In the genomic region with DNA sequence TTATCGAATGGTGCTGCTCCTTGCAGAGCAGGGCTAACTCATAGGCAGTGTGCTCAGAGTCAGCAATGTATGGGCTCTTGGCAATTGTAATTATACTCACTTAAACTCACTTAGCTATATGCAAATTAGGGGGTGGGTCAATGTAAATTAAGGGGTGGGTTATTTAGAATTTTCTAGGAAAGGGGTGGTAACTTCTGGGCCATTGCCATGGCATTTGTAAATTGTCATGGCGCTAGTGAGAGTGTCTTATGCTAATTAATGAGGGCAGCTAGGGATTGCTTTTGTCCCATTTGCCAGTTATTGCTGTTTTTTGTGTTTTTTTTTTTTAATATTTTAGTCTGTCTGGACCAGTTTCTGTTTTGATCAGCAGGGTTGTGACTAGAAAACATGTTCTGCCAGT, we compare ENCODE assay signal across 25 cellular contexts.
"Had no signal": no experiment of that assay in that cellular context is flagged by ENCODE, and none has a peak within 500 bp of the region (broad histone marks: within the 10 kb centered on the region; RNA-seq: fewer than 3 reads in every experiment).

No MANE protein-coding gene starts in this region.

- H3K4me1 Mint-ChIP-seq: activated CD4-positive, alpha-beta T cell treated with anti-CD3 and anti-CD28 coated beads, Interleukin-2, amount 10 ng/mL, durations not matched to agents 7 days and 5 days; activated naive CD4-positive, alpha-beta T cell treated with anti-CD3 and anti-CD28 coated beads, Interleukin-2, amount 50 U/mL, for 24 hours had no signal

- H3K27me3 Mint-ChIP-seq: activated CD4-positive, alpha-beta T cell treated with anti-CD3 and anti-CD28 coated beads, Interleukin-2, amount 10 ng/mL, durations not matched to agents 7 days and 5 days; activated naive CD4-positive, alpha-beta T cell treated with anti-CD3 and anti-CD28 coated beads, Interleukin-2, amount 50 U/mL, for 24 hours; progenitor cell of endocrine pancreas had no signal

- H3K9me3 ChIP-seq: left ventricle myocardium inferior, sigmoid colon, thoracic aorta, upper lobe of left lung had no signal

- H3K4me3 ChIP-seq: hepatocyte, left ventricle myocardium inferior, sigmoid colon, smooth muscle cell, upper lobe of left lung had no signal

- H3K27ac ChIP-seq: hepatocyte, left ventricle myocardium inferior, sigmoid colon, thoracic aorta, upper lobe of left lung had no signal

- H3K4me1 ChIP-seq: left ventricle myocardium inferior, sigmoid colon, upper lobe of left lung had no signal

- H3K4me3 Mint-ChIP-seq: activated CD4-positive, alpha-beta T cell treated with anti-CD3 and anti-CD28 coated beads, Interleukin-2, amount 10 ng/mL, durations not matched to agents 7 days and 5 days; activated naive CD4-positive, alpha-beta T cell treated with anti-CD3 and anti-CD28 coated beads, Interleukin-2, amount 50 U/mL, for 24 hours; brain; mesothelial cell of epicardium; natural killer cell had no signal

- H3K27me3 ChIP-seq: hepatocyte, sigmoid colon, upper lobe of left lung had no signal

- H3K27ac Mint-ChIP-seq: activated CD4-positive, alpha-beta T cell treated with anti-CD3 and anti-CD28 coated beads, Interleukin-2, amount 10 ng/mL, durations not matched to agents 7 days and 5 days; activated naive CD4-positive, alpha-beta T cell treated with anti-CD3 and anti-CD28 coated beads, Interleukin-2, amount 50 U/mL, for 24 hours; brain; mesothelial cell of epicardium; natural killer cell; progenitor cell of endocrine pancreas had no signal

- H3K36me3 ChIP-seq: left ventricle myocardium inferior, sigmoid colon, thoracic aorta, upper lobe of left lung had no signal

- H3K4me2 ChIP-seq: hepatocyte, smooth muscle cell had no signal

- H3K36me3 Mint-ChIP-seq: activated naive CD4-positive, alpha-beta T cell treated with anti-CD3 and anti-CD28 coated beads, Interleukin-2, amount 50 U/mL, for 24 hours; natural killer cell had no signal

- H3K79me2 ChIP-seq: hepatocyte had no signal

- H3K9me3 Mint-ChIP-seq: activated CD4-positive, alpha-beta T cell treated with anti-CD3 and anti-CD28 coated beads, Interleukin-2, amount 10 ng/mL, durations not matched to agents 7 days and 5 days; activated naive CD4-positive, alpha-beta T cell treated with anti-CD3 and anti-CD28 coated beads, Interleukin-2, amount 50 U/mL, for 24 hours; mesothelial cell of epicardium; natural killer cell had no signal

- DNase-seq: activated CD4-positive, alpha-beta T cell treated with anti-CD3 and anti-CD28 coated beads, Interleukin-2, amount 10 ng/mL, durations not matched to agents 7 days and 5 days; activated CD4-positive, CD25-positive, alpha-beta regulatory T cell treated with anti-CD3 and anti-CD28 coated beads, Interleukin-2, amount 50 U/mL, for 72 hours; activated gamma-delta T cell treated with Interleukin-2 at 50 U/mL for 16 hours; activated T-cell treated with anti-CD3 and anti-CD28 coated beads, Interleukin-2, amount 50 U/mL, for 1 hour; aorta; caudate nucleus; dermis blood vessel endothelial cell; effector CD8-positive, alpha-beta T cell; foreskin melanocyte; kidney glomerular epithelial cell; left ventricle myocardium inferior; natural killer cell; retina; sigmoid colon; stimulated activated CD4-positive, alpha-beta T cell treated with anti-CD3 and anti-CD28 coated beads, Interleukin-2, amount 100 ng/mL, for 48 hours; stimulated activated naive CD4-positive, alpha-beta T cell; upper lobe of left lung had no signal

- H2AFZ ChIP-seq: hepatocyte had no signal

- ATAC-seq: esophagus mucosa, natural killer cell had no signal
